1 cellular context compared by ENCODE assay signal in the genomic region with DNA sequence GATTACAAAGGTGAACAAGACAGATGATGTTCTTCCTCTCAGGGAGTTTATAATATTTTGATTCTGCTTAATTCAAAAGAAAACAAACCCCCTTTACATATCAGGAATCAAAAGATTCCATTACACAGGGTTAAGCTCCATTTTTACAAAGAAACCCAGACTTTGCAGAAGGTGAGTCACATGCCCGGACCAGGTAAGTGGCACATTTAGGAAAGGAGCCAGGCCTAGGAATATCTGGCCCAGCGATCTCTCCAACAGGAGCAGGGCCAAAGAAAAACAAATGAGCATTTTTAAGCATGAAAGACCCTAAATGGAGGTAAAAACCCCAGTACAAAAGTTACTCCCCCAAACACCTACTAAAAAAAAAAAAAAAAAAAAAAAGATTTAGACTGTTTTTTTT.
TF ChIP-seq lines count a peak whose summit lies in the region.

No MANE protein-coding gene starts in this region.

TF ChIP-seq in HepG2, 621 proteins besides CTCF, POLR2A, EP300 and RAD21:
- TF ChIP-seq SP5 (CRISPR knock-in tag; IDR thresholded peaks at IDR 0.05; ENCODE audit: borderline replicate concordance, low read depth) (no peak), RAD51 (IDR thresholded peaks at IDR 0.05; ENCODE audit: borderline replicate concordance) (no peak), MEF2D (CRISPR knock-in tag; IDR thresholded peaks at IDR 0.05) (no peak), ZNF44 (CRISPR knock-in tag; IDR thresholded peaks at IDR 0.05) (no peak), RFX3 (CRISPR knock-in tag; IDR thresholded peaks at IDR 0.05) (no peak), FLYWCH1 (CRISPR knock-in tag; IDR thresholded peaks at IDR 0.05) (no peak), ZNF235 (CRISPR knock-in tag; IDR thresholded peaks at IDR 0.05; ENCODE audit: borderline replicate concordance) (no peak), ZNF3 (CRISPR knock-in tag; IDR thresholded peaks at IDR 0.05) (no peak), RELA (CRISPR knock-in tag; IDR thresholded peaks at IDR 0.05) (no peak), ZNF577 (CRISPR knock-in tag; IDR thresholded peaks at IDR 0.05; ENCODE audit: borderline replicate concordance, low read depth) (no peak), ZMYM3 (CRISPR knock-in tag; IDR thresholded peaks at IDR 0.05) (no peak), ISL2 (CRISPR knock-in tag; IDR thresholded peaks at IDR 0.05) (no peak), ZNF788 (CRISPR knock-in tag; IDR thresholded peaks at IDR 0.05; ENCODE audit: borderline replicate concordance) (no peak), SIN3B (IDR thresholded peaks at IDR 0.05; ENCODE audit: low read length) (no peak)
- TF ChIP-seq, protein P1, sequence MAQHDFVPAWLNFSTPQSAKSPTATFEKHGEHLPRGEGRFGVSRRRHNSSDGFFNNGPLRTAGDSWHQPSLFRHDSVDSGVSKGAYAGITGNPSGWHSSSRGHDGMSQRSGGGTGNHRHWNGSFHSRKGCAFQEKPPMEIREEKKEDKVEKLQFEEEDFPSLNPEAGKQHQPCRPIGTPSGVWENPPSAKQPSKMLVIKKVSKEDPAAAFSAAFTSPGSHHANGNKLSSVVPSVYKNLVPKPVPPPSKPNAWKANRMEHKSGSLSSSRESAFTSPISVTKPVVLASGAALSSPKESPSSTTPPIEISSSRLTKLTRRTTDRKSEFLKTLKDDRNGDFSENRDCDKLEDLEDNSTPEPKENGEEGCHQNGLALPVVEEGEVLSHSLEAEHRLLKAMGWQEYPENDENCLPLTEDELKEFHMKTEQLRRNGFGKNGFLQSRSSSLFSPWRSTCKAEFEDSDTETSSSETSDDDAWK (CRISPR knock-in tag; IDR thresholded peaks at IDR 0.05), result no peak
- TF ChIP-seq, protein P2, sequence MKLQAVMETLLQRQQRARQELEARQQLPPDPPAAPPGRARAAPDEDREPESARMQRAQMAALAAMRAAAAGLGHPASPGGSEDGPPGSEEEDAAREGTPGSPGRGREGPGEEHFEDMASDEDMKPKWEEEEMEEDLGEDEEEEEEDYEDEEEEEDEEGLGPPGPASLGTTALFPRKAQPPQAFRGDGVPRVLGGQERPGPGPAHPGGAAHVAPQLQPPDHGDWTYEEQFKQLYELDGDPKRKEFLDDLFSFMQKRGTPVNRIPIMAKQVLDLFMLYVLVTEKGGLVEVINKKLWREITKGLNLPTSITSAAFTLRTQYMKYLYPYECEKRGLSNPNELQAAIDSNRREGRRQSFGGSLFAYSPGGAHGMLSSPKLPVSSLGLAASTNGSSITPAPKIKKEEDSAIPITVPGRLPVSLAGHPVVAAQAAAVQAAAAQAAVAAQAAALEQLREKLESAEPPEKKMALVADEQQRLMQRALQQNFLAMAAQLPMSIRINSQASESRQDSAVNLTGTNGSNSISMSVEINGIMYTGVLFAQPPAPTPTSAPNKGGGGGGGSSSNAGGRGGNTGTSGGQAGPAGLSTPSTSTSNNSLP (IDR thresholded peaks at IDR 0.05; ENCODE audit: low read depth, low read length), result no peak
- TF ChIP-seq, protein P3, sequence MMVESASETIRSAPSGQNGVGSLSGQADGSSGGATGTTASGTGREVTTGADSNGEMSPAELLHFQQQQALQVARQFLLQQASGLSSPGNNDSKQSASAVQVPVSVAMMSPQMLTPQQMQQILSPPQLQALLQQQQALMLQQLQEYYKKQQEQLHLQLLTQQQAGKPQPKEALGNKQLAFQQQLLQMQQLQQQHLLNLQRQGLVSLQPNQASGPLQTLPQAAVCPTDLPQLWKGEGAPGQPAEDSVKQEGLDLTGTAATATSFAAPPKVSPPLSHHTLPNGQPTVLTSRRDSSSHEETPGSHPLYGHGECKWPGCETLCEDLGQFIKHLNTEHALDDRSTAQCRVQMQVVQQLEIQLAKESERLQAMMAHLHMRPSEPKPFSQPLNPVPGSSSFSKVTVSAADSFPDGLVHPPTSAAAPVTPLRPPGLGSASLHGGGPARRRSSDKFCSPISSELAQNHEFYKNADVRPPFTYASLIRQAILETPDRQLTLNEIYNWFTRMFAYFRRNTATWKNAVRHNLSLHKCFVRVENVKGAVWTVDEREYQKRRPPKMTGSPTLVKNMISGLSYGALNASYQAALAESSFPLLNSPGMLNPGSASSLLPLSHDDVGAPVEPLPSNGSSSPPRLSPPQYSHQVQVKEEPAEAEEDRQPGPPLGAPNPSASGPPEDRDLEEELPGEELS (CRISPR knock-in tag; IDR thresholded peaks at IDR 0.05), result no peak
- TF ChIP-seq, protein P4, sequence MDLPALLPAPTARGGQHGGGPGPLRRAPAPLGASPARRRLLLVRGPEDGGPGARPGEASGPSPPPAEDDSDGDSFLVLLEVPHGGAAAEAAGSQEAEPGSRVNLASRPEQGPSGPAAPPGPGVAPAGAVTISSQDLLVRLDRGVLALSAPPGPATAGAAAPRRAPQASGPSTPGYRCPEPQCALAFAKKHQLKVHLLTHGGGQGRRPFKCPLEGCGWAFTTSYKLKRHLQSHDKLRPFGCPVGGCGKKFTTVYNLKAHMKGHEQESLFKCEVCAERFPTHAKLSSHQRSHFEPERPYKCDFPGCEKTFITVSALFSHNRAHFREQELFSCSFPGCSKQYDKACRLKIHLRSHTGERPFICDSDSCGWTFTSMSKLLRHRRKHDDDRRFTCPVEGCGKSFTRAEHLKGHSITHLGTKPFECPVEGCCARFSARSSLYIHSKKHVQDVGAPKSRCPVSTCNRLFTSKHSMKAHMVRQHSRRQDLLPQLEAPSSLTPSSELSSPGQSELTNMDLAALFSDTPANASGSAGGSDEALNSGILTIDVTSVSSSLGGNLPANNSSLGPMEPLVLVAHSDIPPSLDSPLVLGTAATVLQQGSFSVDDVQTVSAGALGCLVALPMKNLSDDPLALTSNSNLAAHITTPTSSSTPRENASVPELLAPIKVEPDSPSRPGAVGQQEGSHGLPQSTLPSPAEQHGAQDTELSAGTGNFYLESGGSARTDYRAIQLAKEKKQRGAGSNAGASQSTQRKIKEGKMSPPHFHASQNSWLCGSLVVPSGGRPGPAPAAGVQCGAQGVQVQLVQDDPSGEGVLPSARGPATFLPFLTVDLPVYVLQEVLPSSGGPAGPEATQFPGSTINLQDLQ (CRISPR knock-in tag; IDR thresholded peaks at IDR 0.05), result no peak
- TF ChIP-seq, protein P5, sequence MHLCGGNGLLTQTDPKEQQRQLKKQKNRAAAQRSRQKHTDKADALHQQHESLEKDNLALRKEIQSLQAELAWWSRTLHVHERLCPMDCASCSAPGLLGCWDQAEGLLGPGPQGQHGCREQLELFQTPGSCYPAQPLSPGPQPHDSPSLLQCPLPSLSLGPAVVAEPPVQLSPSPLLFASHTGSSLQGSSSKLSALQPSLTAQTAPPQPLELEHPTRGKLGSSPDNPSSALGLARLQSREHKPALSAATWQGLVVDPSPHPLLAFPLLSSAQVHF (CRISPR knock-in tag; IDR thresholded peaks at IDR 0.05), result no peak
TF ChIP-seq in HepG2: peak in this region for 0.
